In genomic region chr22:47610766-47611165, GRCh38 we compare ENCODE assay signal across 1 cellular context.
TF ChIP-seq lines count a peak whose summit lies in the region.

No MANE protein-coding gene starts in this region.

TF ChIP-seq in IMR-90, 13 proteins besides CTCF, POLR2A, EP300 and RAD21 (continued from another document):
- TF ChIP-seq ELK1 (IDR thresholded peaks at IDR 0.05; ENCODE audit: borderline replicate concordance, low read depth, low read length) (no peak), RFX5 (IDR thresholded peaks at IDR 0.05; ENCODE audit: low read depth, low read length) (no peak), BHLHE40 (IDR thresholded peaks at IDR 0.05; ENCODE audit: low read depth, low read length) (no peak), MAFK (IDR thresholded peaks at IDR 0.05; ENCODE audit: low read depth, low read length) (no peak), MXI1 (IDR thresholded peaks at IDR 0.05; ENCODE audit: borderline replicate concordance, low read depth, low read length) (no peak), SMC3 (IDR thresholded peaks at IDR 0.05; ENCODE audit: low read depth, low read length) (no peak), MAZ (IDR thresholded peaks at IDR 0.05; ENCODE audit: borderline replicate concordance, low read depth, low read length) (no peak), FOS (IDR thresholded peaks at IDR 0.05; ENCODE audit: low read depth, low read length) (no peak), USF2 (IDR thresholded peaks at IDR 0.05; ENCODE audit: low read depth, low read length) (no peak), CEBPB (IDR thresholded peaks at IDR 0.05; ENCODE audit: low read depth, low read length) (no peak), RCOR1 (IDR thresholded peaks at IDR 0.05; ENCODE audit: insufficient replicate concordance, low read length) (no peak)
